Comparison of ENCODE assay signal across 8 cellular contexts in the genomic region with DNA sequence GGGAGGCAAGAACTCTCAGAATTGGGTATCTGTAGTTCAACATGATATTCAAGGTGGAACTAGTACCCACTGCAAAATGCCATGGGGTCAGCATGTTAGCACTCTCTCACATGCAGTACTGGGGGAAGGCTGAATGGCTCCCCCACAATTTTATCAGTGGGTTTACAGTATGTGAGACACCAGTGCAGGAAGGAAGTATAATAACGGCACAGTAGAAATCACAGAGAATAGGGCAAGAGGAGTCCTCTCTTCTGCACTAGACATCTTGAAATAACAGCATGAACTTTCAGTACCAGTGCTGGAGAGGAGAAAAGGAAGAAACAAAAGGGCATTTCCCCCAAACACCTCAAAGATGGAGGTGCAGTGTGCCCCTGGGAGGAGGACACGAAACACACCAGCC. TPM values are rescaled to one million over a fixed set of nuclear protein-coding genes. Genes with fewer than 3 reads are reported as not detected.
DNase-seq lines count a peak whose midpoint lies in the region; ATAC-seq and TF ChIP-seq lines count a peak whose summit lies in the region.

No MANE protein-coding gene starts in this region.

- H3K36me3 ChIP-seq in SJCRH30, result peaks cover 48% of the 10 kb centered on the region
- peaks cover 5% of the 10 kb centered on the region for H3K36me3 ChIP-seq in endocrine pancreas (ENCODE audit: control insufficient read depth, insufficient read depth, low read length)

- no peak for ATAC-seq in GM21360 (IDR thresholded peaks at IDR 0.05; ENCODE audit: unreplicated experiment)

- H3K9ac ChIP-seq in endocrine pancreas (ENCODE audit: control insufficient read depth, insufficient read depth, low read length), result no peak overlapping the region

- DNase-seq in GM12865 (ENCODE audit: low read depth) (peak; percentile 32), SJCRH30 (no peak), retinal pigment epithelial cell (ENCODE audit: low read depth) (no peak), COLO668 (lab: John Stamatoyannopoulos, UW; ENCODE audit: unreplicated experiment) (no peak), posterior cingulate gyrus (no peak), SKM-1 treated with dmso at 0.1 percent for 144 hours (lab: John Stamatoyannopoulos, UW; ENCODE audit: unreplicated experiment) (no peak)

- H3K4me1 ChIP-seq in SJCRH30, result peaks cover 7% of the 10 kb centered on the region
- no peaks in the 10 kb centered on the region for H3K4me1 ChIP-seq in endocrine pancreas (ENCODE audit: control insufficient read depth, insufficient read depth, low read length)

- H3K4me3 ChIP-seq in GM12865 (ENCODE audit: low read depth, low read length), result peak overlapping the region; percentile 87
- H3K4me3 ChIP-seq in SJCRH30, result peak overlapping the region; percentile 84; the same call in 1 of the 2 replicates
- peak overlapping the region; percentile 28 for H3K4me3 ChIP-seq in endocrine pancreas (ENCODE audit: control insufficient read depth, insufficient read depth, low read length)
- peak overlapping the region; percentile 83 for H3K4me3 ChIP-seq in retinal pigment epithelial cell (ENCODE audit: low read length)

- TF ChIP-seq CTCF in GM12865 (IDR thresholded peaks at IDR 0.05; ENCODE audit: insufficient read depth, low read depth, low read length, missing control alignments) (no peak), retinal pigment epithelial cell (conservative IDR thresholded peaks at IDR 0.05; ENCODE audit: low read depth, low read length) (no peak)

- no peaks in the 10 kb centered on the region for H3K27me3 ChIP-seq in SJCRH30
- no peaks in the 10 kb centered on the region for H3K27me3 ChIP-seq in endocrine pancreas (ENCODE audit: control insufficient read depth, insufficient read depth, low read length)

- H3K9me3 ChIP-seq in SJCRH30 (replicated peaks) (no peaks in the 10 kb centered on the region), endocrine pancreas (ENCODE audit: control insufficient read depth, low read length) (no peaks in the 10 kb centered on the region)

- intact Hi-C loops in posterior cingulate gyrus (cut with DNase I), result no loop called here

- H3K27ac ChIP-seq in SJCRH30, result no peak overlapping the region

RNA-seq across cellular contexts. Expression of gene SLC35B2, which starts 1.5 kb away (rescaled TPM):
- total RNA-seq in SJCRH30 (2014; rRNA removed; shearing (Covaris generic)), result 27.8 and 28.5 TPM in 2 replicates

RNA-seq across cellular contexts. Expression of gene HSP90AB1, which starts 8.9 kb away (rescaled TPM):
- 1,351 and 1,358 TPM in 2 replicates for total RNA-seq in SJCRH30 (2014; rRNA removed; shearing (Covaris generic))

RNA-seq across cellular contexts. Expression of gene NFKBIE, which starts 9.5 kb away (rescaled TPM):
- total RNA-seq in SJCRH30 (2014; rRNA removed; shearing (Covaris generic)), result 7.8 and 9.6 TPM in 2 replicates

RNA-seq across cellular contexts. Expression of gene TMEM151B, which starts 14.4 kb away (rescaled TPM):
- total RNA-seq in SJCRH30 (2014; rRNA removed; shearing (Covaris generic)), result 1.2 and 1.5 TPM in 2 replicates

RNA-seq across cellular contexts. Expression of gene SLC29A1, which starts 32.5 kb away (rescaled TPM):
- 102 and 109 TPM in 2 replicates for total RNA-seq in SJCRH30 (2014; rRNA removed; shearing (Covaris generic))

Comparison
In these comparisons a context has a peak if more than half of its experiments do, and no peak if none do; other contexts are left out.
1. H3K4me3 ChIP-seq: peak in every context shown above with its lines; median percentile 87 in GM12865; 84 in SJCRH30; 83 in retinal pigment epithelial cell; 28 in endocrine pancreas.